10 cellular contexts compared by ENCODE assay signal in the genomic region with DNA sequence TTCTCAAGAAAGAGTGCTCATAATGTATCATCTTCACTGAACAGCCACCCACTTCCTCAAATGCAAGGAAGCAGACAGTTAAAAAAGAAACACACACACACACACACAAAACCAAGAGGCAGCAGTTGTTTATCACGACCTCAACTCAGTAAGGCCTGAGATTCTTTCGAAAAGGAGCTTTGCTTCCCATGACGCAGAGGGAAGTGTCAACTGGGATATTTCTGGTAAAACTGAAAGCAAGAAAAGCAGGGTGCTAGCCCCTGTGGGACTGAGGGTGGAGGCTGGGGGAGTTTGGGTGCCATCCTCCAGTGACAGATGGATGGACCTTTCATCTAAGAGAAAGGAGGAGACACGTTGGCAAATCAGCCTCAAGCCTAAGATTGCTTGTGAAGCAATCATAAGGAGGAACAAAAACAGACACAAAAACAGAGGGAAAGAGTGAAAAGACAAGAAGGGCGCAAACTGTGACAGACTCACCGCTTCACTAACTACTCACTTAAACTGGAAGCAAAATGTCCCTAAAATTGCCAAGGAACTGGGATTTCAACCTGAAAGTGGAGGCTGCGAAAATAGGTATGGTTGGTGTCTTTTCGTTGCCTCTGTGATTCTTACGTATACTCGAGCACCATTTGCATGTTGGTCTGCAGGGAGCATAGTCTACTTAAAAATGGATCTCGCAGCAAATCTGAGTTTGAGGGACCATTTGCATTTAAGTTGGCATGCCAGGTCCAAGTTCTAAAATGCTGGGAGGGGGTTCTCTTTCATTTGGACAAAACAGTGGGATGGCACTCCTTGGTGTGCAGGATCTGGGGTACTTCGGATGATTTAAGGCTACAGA. TPM values are rescaled to one million over a fixed set of nuclear protein-coding genes. Genes with fewer than 3 reads are reported as not detected.
DNase-seq lines count a peak whose midpoint lies in the region; ATAC-seq, FAIRE-seq and TF ChIP-seq lines count a peak whose summit lies in the region.
"Had no signal": no experiment of that assay in that cellular context is flagged by ENCODE, and none has a peak within 500 bp of the region (broad histone marks: within the 10 kb centered on the region; RNA-seq: fewer than 3 reads in every experiment).

A gene with protein sequence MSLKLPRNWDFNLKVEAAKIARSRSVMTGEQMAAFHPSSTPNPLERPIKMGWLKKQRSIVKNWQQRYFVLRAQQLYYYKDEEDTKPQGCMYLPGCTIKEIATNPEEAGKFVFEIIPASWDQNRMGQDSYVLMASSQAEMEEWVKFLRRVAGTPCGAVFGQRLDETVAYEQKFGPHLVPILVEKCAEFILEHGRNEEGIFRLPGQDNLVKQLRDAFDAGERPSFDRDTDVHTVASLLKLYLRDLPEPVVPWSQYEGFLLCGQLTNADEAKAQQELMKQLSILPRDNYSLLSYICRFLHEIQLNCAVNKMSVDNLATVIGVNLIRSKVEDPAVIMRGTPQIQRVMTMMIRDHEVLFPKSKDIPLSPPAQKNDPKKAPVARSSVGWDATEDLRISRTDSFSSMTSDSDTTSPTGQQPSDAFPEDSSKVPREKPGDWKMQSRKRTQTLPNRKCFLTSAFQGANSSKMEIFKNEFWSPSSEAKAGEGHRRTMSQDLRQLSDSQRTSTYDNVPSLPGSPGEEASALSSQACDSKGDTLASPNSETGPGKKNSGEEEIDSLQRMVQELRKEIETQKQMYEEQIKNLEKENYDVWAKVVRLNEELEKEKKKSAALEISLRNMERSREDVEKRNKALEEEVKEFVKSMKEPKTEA (plus strand): TSS at position 124 of the 838 bp plus-strand sequence. CDS start 389 bp downstream, at position 513.

- CTCF ChIA-PET in activated CD8-positive, alpha-beta T cell treated with anti-CD3 and anti-CD28 coated beads, Interleukin-2, amount 10 ng/mL, durations not matched to agents 7 days and 5 days (lab: Charles Lee) = interaction anchor here (0.9 to 4.6 kb wide), 21 partner anchors 9 to 271 kb away, joined by 3 to 42 read pairs (median 5); no protein-coding TSS in a partner anchor

- H3K27ac ChIP-seq in keratinocyte (ENCODE audit: control insufficient read depth, insufficient read depth, low read length) = no peak within 1 kb of the TSS
- H3K27ac ChIP-seq: A549 had no signal

- H3K27me3 Mint-ChIP-seq in activated CD8-positive, alpha-beta T cell treated with anti-CD3 and anti-CD28 coated beads, Interleukin-2, amount 10 ng/mL, durations not matched to agents 7 days and 5 days (ENCODE audit: low read depth) = no peaks in the 10 kb centered on the region

- H3K9me3 ChIP-seq in keratinocyte (ENCODE audit: control insufficient read depth, low read depth, low read length) = no peaks in the 10 kb centered on the region
- H3K9me3 ChIP-seq: A549 had no signal

- dilution Hi-C loops in keratinocyte (cut with MboI; ENCODE audit: extremely low pct_ligation_motif_present, low sequenced_read_pairs) = no loop called here

- no peak within 1 kb of the TSS for H3K4me3 ChIP-seq in keratinocyte (ENCODE audit: control insufficient read depth in 2 of 3, extremely low read depth in 1 of 3, insufficient read depth in 2 of 3, low read depth in 1 of 3, low read length in 3 of 3)
- H3K4me3 ChIP-seq: A549 had no signal

- no peaks in the 10 kb centered on the region for H3K9me3 Mint-ChIP-seq in activated CD8-positive, alpha-beta T cell treated with anti-CD3 and anti-CD28 coated beads, Interleukin-2, amount 10 ng/mL, durations not matched to agents 7 days and 5 days (ENCODE audit: insufficient read depth)
- H3K9me3 Mint-ChIP-seq: T-helper 1 cell treated with Interleukin-12 subunit alpha and Interleukin-12 subunit beta and Interleukin-4 antibody, amounts not matched to agents 30 μg/mL and 1 μg/mL, for 36 hours had no signal

- no peaks in the 10 kb centered on the region for H3K36me3 ChIP-seq in keratinocyte (ENCODE audit: control insufficient read depth in 2 of 2, extremely low read depth in 1 of 2, insufficient read depth in 2 of 2, low read length in 2 of 2)

- no peaks in the 10 kb centered on the region for H4K20me1 ChIP-seq in keratinocyte (ENCODE audit: control insufficient read depth, extremely low read depth, insufficient read depth, low read length)

- peak; percentile 48 for DNase-seq in activated T-cell treated with anti-CD3 and anti-CD28 coated beads for 24 hours (ENCODE audit: low read depth)
- no peak for DNase-seq in activated T-cell treated with anti-CD3 and anti-CD28 coated beads for 4 hours
- DNase-seq in activated CD8-positive, alpha-beta T cell treated with anti-CD3 and anti-CD28 coated beads, Interleukin-2, amount 10 ng/mL, durations not matched to agents 7 days and 5 days = peak; percentile 67
- no peak for DNase-seq in keratinocyte (ENCODE audit: low read depth, low spot score)
- DNase-seq in superior temporal gyrus (ENCODE audit: extremely low spot score) = peak; percentile 43
- DNase-seq in DMS79 (lab: John Stamatoyannopoulos, UW) = no peak
- DNase-seq in iPS-NIHi11 (ENCODE audit: low spot score) = no peak

- POLR2A ChIA-PET in activated CD8-positive, alpha-beta T cell treated with anti-CD3 and anti-CD28 coated beads, Interleukin-2, amount 10 ng/mL, durations not matched to agents 7 days and 5 days (lab: Charles Lee) = interaction anchor here (0.9 to 2.1 kb wide), 14 partner anchors 10 to 178 kb away, joined by 3 to 28 read pairs (median 5); no protein-coding TSS in a partner anchor

- H3K79me2 ChIP-seq in keratinocyte (ENCODE audit: control insufficient read depth, insufficient read depth, low read length) = no peaks in the 10 kb centered on the region

- H3K27me3 ChIP-seq in keratinocyte (ENCODE audit: control insufficient read depth, extremely low read depth, insufficient read depth, low read length) = no peaks in the 10 kb centered on the region

- H3K4me2 ChIP-seq in keratinocyte (ENCODE audit: control insufficient read depth, extremely low read depth, insufficient read depth, low read depth, low read length) = no peak within 1 kb of the TSS
- H3K4me2 ChIP-seq: A549 had no signal

- H3K4me3 Mint-ChIP-seq in activated CD8-positive, alpha-beta T cell treated with anti-CD3 and anti-CD28 coated beads, Interleukin-2, amount 10 ng/mL, durations not matched to agents 7 days and 5 days = no peak within 1 kb of the TSS
- H3K4me3 Mint-ChIP-seq: T-helper 1 cell treated with Interleukin-12 subunit alpha and Interleukin-12 subunit beta and Interleukin-4 antibody, amounts not matched to agents 30 μg/mL and 1 μg/mL, for 36 hours had no signal

- peaks cover 22% of the 10 kb centered on the region for H3K36me3 Mint-ChIP-seq in activated CD8-positive, alpha-beta T cell treated with anti-CD3 and anti-CD28 coated beads, Interleukin-2, amount 10 ng/mL, durations not matched to agents 7 days and 5 days (ENCODE audit: low read depth)

- no peak within 1 kb of the TSS for H3K9ac ChIP-seq in keratinocyte (ENCODE audit: control insufficient read depth, extremely low read depth, insufficient read depth, low read length)

- H3K27ac Mint-ChIP-seq in activated CD8-positive, alpha-beta T cell treated with anti-CD3 and anti-CD28 coated beads, Interleukin-2, amount 10 ng/mL, durations not matched to agents 7 days and 5 days = no peak within 1 kb of the TSS
- H3K27ac Mint-ChIP-seq: T-helper 1 cell treated with Interleukin-12 subunit alpha and Interleukin-12 subunit beta and Interleukin-4 antibody, amounts not matched to agents 30 μg/mL and 1 μg/mL, for 36 hours had no signal

- H3K9me1 ChIP-seq in keratinocyte (ENCODE audit: control insufficient read depth, extremely low read depth, insufficient read depth, low read length) = no peaks in the 10 kb centered on the region

- no peak within 1 kb of the TSS for H2AFZ ChIP-seq in keratinocyte (ENCODE audit: control insufficient read depth, low read length)

- ATAC-seq in HG03469 (IDR thresholded peaks at IDR 0.05; ENCODE audit: unreplicated experiment) = peak; percentile 47
- peak; percentile 59 for ATAC-seq in activated CD8-positive, alpha-beta T cell treated with anti-CD3 and anti-CD28 coated beads, Interleukin-2, amount 10 ng/mL, durations not matched to agents 7 days and 5 days
- ATAC-seq: A549 had no signal

- peaks cover 35% of the 10 kb centered on the region for H3K4me1 Mint-ChIP-seq in activated CD8-positive, alpha-beta T cell treated with anti-CD3 and anti-CD28 coated beads, Interleukin-2, amount 10 ng/mL, durations not matched to agents 7 days and 5 days (ENCODE audit: low read depth)

- no peak for TF ChIP-seq CTCF in keratinocyte (optimal IDR thresholded peaks at IDR 0.05 in 1 of 3, IDR thresholded peaks at IDR 0.05 in 1 of 3, conservative IDR thresholded peaks at IDR 0.05 in 1 of 3; ENCODE audit: extremely low read depth in 1 of 3, insufficient read depth in 2 of 3, low read length in 3 of 3)

- H3K4me1 ChIP-seq in keratinocyte (ENCODE audit: control insufficient read depth, extremely low read depth, insufficient read depth, low read length) = peaks cover 20% of the 10 kb centered on the region

- FAIRE-seq in keratinocyte (lab: Jason Lieb, UNC) = no peak
- FAIRE-seq: A549 had no signal

RNA-seq across cellular contexts. Expression of the gene that starts here (rescaled TPM):
- total RNA-seq in activated CD8-positive, alpha-beta T cell treated with anti-CD3 and anti-CD28 coated beads, Interleukin-2, amount 10 ng/mL, durations not matched to agents 7 days and 5 days = 10 to 100 TPM; 68.2 to 68.7 TPM
- 15.9 to 28.6 TPM (median 25.3 TPM) in 3 replicates for polyA plus RNA-seq in keratinocyte
- polyA plus RNA-seq in keratinocyte (2011; ENCODE audit: low read depth) = 4.2 TPM
- polyA plus RNA-seq in keratinocyte (2011; cell fraction: cytosol; rRNA removed) = 15.0 and 18.9 TPM in 2 replicates
- polyA plus RNA-seq in keratinocyte (2011; cell fraction: nucleus; rRNA removed) = 29.7 and 33.2 TPM in 2 replicates
- polyA plus RNA-seq in keratinocyte (2012; ENCODE audit: low replicate concordance) = 4.4 and 19.4 TPM in 2 replicates
- polyA minus RNA-seq in keratinocyte = 15.2 to 21.8 TPM (median 18.5 TPM) in 3 replicates
- 8.6 TPM for polyA minus RNA-seq in keratinocyte (2011; cell fraction: cytosol; rRNA and poly(A)+ RNA removed)
- polyA minus RNA-seq in keratinocyte (2011; cell fraction: nucleus; rRNA and poly(A)+ RNA removed) = 9.9 and 15.5 TPM in 2 replicates

Comparison
In these comparisons a context has a peak if more than half of its experiments do, and no peak if none do; other contexts are left out.
1. DNase-seq: peak in activated T-cell treated with anti-CD3 and anti-CD28 coated beads for 24 hours (single experiment), activated CD8-positive, alpha-beta T cell treated with anti-CD3 and anti-CD28 coated beads, Interleukin-2, amount 10 ng/mL, durations not matched to agents 7 days and 5 days (single experiment) and superior temporal gyrus (single experiment); none in activated T-cell treated with anti-CD3 and anti-CD28 coated beads for 4 hours (single experiment), keratinocyte (single experiment), DMS79 (single experiment) and iPS-NIHi11 (single experiment).